In the genomic region with DNA sequence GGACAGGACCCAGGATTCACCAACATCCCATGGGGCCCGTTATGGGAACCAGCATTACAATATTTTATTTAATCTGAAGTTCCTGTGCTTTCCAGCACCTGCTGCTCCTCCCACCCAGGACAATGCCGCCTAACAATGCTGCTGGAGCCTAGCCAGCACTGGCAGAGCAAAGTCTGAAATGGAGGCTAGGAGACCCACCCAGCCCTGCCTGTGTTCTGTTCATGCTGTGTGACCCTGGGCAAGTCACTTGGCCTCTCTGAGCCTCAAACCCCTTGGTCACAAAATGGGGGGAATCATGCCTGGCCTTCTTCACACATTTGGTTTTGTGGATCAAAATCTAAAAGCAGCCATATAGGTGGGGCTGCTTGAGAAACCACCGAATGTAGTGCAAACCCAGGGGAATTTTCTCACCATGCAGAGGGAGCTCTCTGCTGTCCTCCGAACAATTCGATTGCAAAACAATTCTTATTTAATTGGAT, we compare ENCODE assay signal across 15 cellular contexts. TPM values are rescaled to one million over a fixed set of nuclear protein-coding genes. Genes with fewer than 3 reads are reported as not detected.
DNase-seq lines count a peak whose midpoint lies in the region; ATAC-seq and TF ChIP-seq lines count a peak whose summit lies in the region.
"Had no signal": no experiment of that assay in that cellular context is flagged by ENCODE, and none has a peak within 500 bp of the region (broad histone marks: within the 10 kb centered on the region; RNA-seq: fewer than 3 reads in every experiment).

No MANE protein-coding gene starts in this region.

- no peak overlapping the region for H3K4me3 Mint-ChIP-seq in activated CD8-positive, alpha-beta memory T cell treated with anti-CD3 and anti-CD28 coated beads, Interleukin-2, amount 10 ng/mL, durations not matched to agents 7 days and 5 days
- H3K4me3 Mint-ChIP-seq: naive thymus-derived CD4-positive, alpha-beta T cell had no signal

- TF ChIP-seq EP300 in sigmoid colon (IDR thresholded peaks at IDR 0.05), result no peak
- TF ChIP-seq EP300 in esophagus muscularis mucosa (IDR thresholded peaks at IDR 0.05), result no peak

- H3K9me3 ChIP-seq in sigmoid colon, result no peaks in the 10 kb centered on the region
- peaks cover 0 to 4% (median 1%) of the 10 kb centered on the region in 4 donors for H3K9me3 ChIP-seq in esophagus muscularis mucosa

- H3K27me3 ChIP-seq in sigmoid colon, result peaks cover 0 to 8% (median 0%) of the 10 kb centered on the region in 3 donors
- H3K27me3 ChIP-seq in esophagus muscularis mucosa, result peaks cover 0 to 56% (median 0%) of the 10 kb centered on the region in 4 donors

- no peak for ATAC-seq in activated CD8-positive, alpha-beta memory T cell treated with anti-CD3 and anti-CD28 coated beads, Interleukin-2, amount 10 ng/mL, durations not matched to agents 7 days and 5 days
- no peak for ATAC-seq in Right ventricle myocardium inferior
- ATAC-seq: left ventricle myocardium superior; naive thymus-derived CD4-positive, alpha-beta T cell had no signal

- TF ChIP-seq CTCF in sigmoid colon (IDR thresholded peaks at IDR 0.05) (no peak), esophagus muscularis mucosa (IDR thresholded peaks at IDR 0.05) (no peak)

- H3K36me3 ChIP-seq in sigmoid colon (no peaks in the 10 kb centered on the region), esophagus muscularis mucosa (no peaks in the 10 kb centered on the region)

- 25 to 66% methylated on average over 5 of the region's 5 CpGs for WGBS in sigmoid colon, 2 donors
- 71% methylated on average over 5 of the region's 5 CpGs for WGBS in esophagus muscularis mucosa

- no peaks in the 10 kb centered on the region for H3K9me3 Mint-ChIP-seq in activated CD8-positive, alpha-beta memory T cell treated with anti-CD3 and anti-CD28 coated beads, Interleukin-2, amount 10 ng/mL, durations not matched to agents 7 days and 5 days (ENCODE audit: low read depth)

- TF ChIP-seq POLR2A in sigmoid colon (IDR thresholded peaks at IDR 0.05) (no peak), esophagus muscularis mucosa (IDR thresholded peaks at IDR 0.05; ENCODE audit: low read depth) (no peak)

- H3K36me3 Mint-ChIP-seq in activated CD8-positive, alpha-beta memory T cell treated with anti-CD3 and anti-CD28 coated beads, Interleukin-2, amount 10 ng/mL, durations not matched to agents 7 days and 5 days, result peaks cover 3% of the 10 kb centered on the region

- intact Hi-C loops in sigmoid colon (cut with DNase I) (no loop called here), Right ventricle myocardium inferior (cut with DNase I) (no loop called here), esophagus muscularis mucosa (cut with DNase I) (no loop called here)

- CTCF ChIA-PET in activated CD8-positive, alpha-beta memory T cell treated with anti-CD3 and anti-CD28 coated beads, Interleukin-2, amount 10 ng/mL, durations not matched to agents 7 days and 5 days (lab: Charles Lee), result no interaction called here

- DNase-seq in NCI-H1417 (lab: John Stamatoyannopoulos, UW) (peak in 2 of 3 experiments; percentile 11 to 55), NCI-H1417 treated with DMSO at 0.1 percent for 48 hours (lab: John Stamatoyannopoulos, UW) (no peak), HT-29 (ENCODE audit: low spot score) (peak; percentile 84), sigmoid colon (peak; percentile 37), Right ventricle myocardium inferior (ENCODE audit: missing footprints) (no peak), esophagus muscularis mucosa (ENCODE audit: extremely low spot score) (no peak)
- peak; percentile 25 for DNase-seq in activated CD8-positive, alpha-beta memory T cell treated with anti-CD3 and anti-CD28 coated beads, Interleukin-2, amount 10 ng/mL, durations not matched to agents 7 days and 5 days
- DNase-seq in stimulated activated CD4-positive, alpha-beta T cell treated with anti-CD3 and anti-CD28 coated beads, Interleukin-12 subunit alpha, Interleukin-12 subunit beta, amount 100 ng/mL, for 4 hours, result no peak
- DNase-seq: activated CD4-positive, alpha-beta T cell treated with anti-CD3 and anti-CD28 coated beads, Interleukin-2, amount 50 U/mL, for 4 hours; hippocampal formation; left ventricle myocardium superior; NCI-H774; stimulated activated CD4-positive, alpha-beta T cell treated with anti-CD3 and anti-CD28 coated beads, Interleukin-2, amount 100 ng/mL, for 24 hours; trophoblast cell had no signal

- no peak overlapping the region for H3K27ac ChIP-seq in sigmoid colon
- no peak overlapping the region for H3K27ac ChIP-seq in esophagus muscularis mucosa (replicated peaks in 1 of 4)

- peaks cover 58% of the 10 kb centered on the region for H3K27me3 Mint-ChIP-seq in activated CD8-positive, alpha-beta memory T cell treated with anti-CD3 and anti-CD28 coated beads, Interleukin-2, amount 10 ng/mL, durations not matched to agents 7 days and 5 days

- H3K4me1 ChIP-seq in sigmoid colon (no peaks in the 10 kb centered on the region), esophagus muscularis mucosa (no peaks in the 10 kb centered on the region)

- H3K4me3 ChIP-seq in sigmoid colon, result no peak overlapping the region
- no peak overlapping the region for H3K4me3 ChIP-seq in esophagus muscularis mucosa

- no peak overlapping the region for H3K27ac Mint-ChIP-seq in activated CD8-positive, alpha-beta memory T cell treated with anti-CD3 and anti-CD28 coated beads, Interleukin-2, amount 10 ng/mL, durations not matched to agents 7 days and 5 days
- H3K27ac Mint-ChIP-seq: naive thymus-derived CD4-positive, alpha-beta T cell had no signal

- H3K4me1 Mint-ChIP-seq in activated CD8-positive, alpha-beta memory T cell treated with anti-CD3 and anti-CD28 coated beads, Interleukin-2, amount 10 ng/mL, durations not matched to agents 7 days and 5 days, result peaks cover 1% of the 10 kb centered on the region

RNA-seq across cellular contexts. Expression of gene ODC1, which starts 38.5 kb away (rescaled TPM):
- 323 and 427 TPM in 2 replicates for total RNA-seq in HT-29 (2014; rRNA removed; shearing (Covaris generic))
- total RNA-seq in activated CD8-positive, alpha-beta memory T cell treated with anti-CD3 and anti-CD28 coated beads, Interleukin-2, amount 10 ng/mL, durations not matched to agents 7 days and 5 days, result 10 to 100 TPM; 64.8 to 80.3 TPM
- total RNA-seq in sigmoid colon, result 10 to 100 TPM; 44.6 to 84.4 (median 53.7) TPM
- polyA plus RNA-seq in sigmoid colon, result 10 to 100 TPM; 34.8 to 88.2 (median 54.3) TPM
- 37.2 TPM for total RNA-seq in Right ventricle myocardium inferior
- 100 to 1,000 TPM; 105 to 142 (median 121) TPM for total RNA-seq in esophagus muscularis mucosa

Comparison
In these comparisons a context has a peak if more than half of its experiments do, and no peak if none do; other contexts are left out.
1. DNase-seq: peak in NCI-H1417 (2 of 3), HT-29 (single experiment), activated CD8-positive, alpha-beta memory T cell treated with anti-CD3 and anti-CD28 coated beads, Interleukin-2, amount 10 ng/mL, durations not matched to agents 7 days and 5 days (single experiment) and sigmoid colon (single experiment); none in NCI-H1417 treated with DMSO at 0.1 percent for 48 hours (single experiment), Right ventricle myocardium inferior (single experiment), esophagus muscularis mucosa (single experiment) and stimulated activated CD4-positive, alpha-beta T cell treated with anti-CD3 and anti-CD28 coated beads, Interleukin-12 subunit alpha, Interleukin-12 subunit beta, amount 100 ng/mL, for 4 hours (single experiment).